In the genomic region with DNA sequence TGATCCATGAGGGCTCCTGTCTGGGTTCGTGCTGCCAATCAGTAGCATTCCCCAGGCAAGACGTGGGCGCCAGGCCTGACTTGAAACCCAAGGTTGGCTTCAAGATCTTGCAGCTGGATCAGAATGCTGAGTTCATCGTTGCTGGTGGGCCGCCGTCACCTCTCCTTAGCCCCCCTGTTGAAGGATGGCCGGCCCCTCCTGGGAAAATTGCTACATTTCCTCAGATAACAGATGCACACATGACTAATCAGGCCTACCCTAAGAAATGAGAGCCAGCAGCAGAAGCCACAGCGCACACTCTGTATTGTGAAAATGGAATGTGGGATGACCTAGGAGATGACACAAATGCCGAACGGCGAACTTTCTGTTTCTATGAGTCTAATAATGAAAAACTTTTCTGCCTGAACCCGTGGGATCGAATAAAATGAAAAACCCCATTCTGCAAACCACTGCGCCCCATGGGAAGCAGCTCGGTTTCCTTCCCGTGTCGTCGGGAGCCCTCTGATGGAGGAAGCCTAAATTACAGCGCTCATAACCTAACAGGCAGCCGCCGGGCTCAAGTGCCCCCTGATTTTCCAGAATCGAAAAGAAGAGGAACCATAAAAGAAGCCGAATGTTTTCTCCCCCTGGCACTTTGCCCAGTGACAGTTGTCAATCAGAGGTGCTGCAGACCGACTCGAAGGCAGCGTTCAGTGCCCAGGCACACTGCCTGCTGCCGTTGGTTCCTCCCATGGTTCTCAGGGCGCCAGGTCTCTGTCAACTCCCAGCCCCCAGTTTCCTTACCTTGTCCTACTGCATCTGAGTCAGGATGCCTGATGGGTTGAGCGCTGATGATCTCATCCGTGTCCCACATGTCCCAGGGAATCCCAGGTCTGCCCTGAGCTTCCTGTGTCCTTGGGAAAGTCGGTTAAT, we compare ENCODE assay signal across 1 cellular context.
A peak's percentile ranks its signal among the peaks of the same experiment; 100 is the strongest.
TF ChIP-seq lines count a peak whose summit lies in the region.

No MANE protein-coding gene starts in this region.

TF ChIP-seq in GM12878, 131 proteins besides CTCF, POLR2A, EP300 and RAD21 (continued from another document and continues in another):
- TF ChIP-seq, protein P1, sequence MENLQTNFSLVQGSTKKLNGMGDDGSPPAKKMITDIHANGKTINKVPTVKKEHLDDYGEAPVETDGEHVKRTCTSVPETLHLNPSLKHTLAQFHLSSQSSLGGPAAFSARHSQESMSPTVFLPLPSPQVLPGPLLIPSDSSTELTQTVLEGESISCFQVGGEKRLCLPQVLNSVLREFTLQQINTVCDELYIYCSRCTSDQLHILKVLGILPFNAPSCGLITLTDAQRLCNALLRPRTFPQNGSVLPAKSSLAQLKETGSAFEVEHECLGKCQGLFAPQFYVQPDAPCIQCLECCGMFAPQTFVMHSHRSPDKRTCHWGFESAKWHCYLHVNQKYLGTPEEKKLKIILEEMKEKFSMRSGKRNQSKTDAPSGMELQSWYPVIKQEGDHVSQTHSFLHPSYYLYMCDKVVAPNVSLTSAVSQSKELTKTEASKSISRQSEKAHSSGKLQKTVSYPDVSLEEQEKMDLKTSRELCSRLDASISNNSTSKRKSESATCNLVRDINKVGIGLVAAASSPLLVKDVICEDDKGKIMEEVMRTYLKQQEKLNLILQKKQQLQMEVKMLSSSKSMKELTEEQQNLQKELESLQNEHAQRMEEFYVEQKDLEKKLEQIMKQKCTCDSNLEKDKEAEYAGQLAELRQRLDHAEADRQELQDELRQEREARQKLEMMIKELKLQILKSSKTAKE (IDR thresholded peaks at IDR 0.05; ENCODE audit: low read depth, poor library complexity, severe bottlenecking), result peak; percentile 75
- TF ChIP-seq ESRRA (IDR thresholded peaks at IDR 0.05; ENCODE audit: low read length) (no peak), KAT2A (conservative IDR thresholded peaks at IDR 0.05; ENCODE audit: control insufficient read depth, low read depth, low read length) (no peak), YY1 (IDR thresholded peaks at IDR 0.05; ENCODE audit: low read depth, low read length) (peak; percentile 82), JUNB (IDR thresholded peaks at IDR 0.05) (peak; percentile 52), MYC (IDR thresholded peaks at IDR 0.05; ENCODE audit: insufficient read depth, insufficient read length, insufficient replicate concordance, low read length, severe bottlenecking) (no peak), PAX8 (IDR thresholded peaks at IDR 0.05) (no peak), NFYA (IDR thresholded peaks at IDR 0.05; ENCODE audit: borderline replicate concordance, low read depth, low read length) (no peak), NFIC (IDR thresholded peaks at IDR 0.05; ENCODE audit: low read depth, low read length) (no peak), SMC3 (IDR thresholded peaks at IDR 0.05; ENCODE audit: borderline replicate concordance, low read length) (peak; percentile 98), SMARCA5 (IDR thresholded peaks at IDR 0.05) (peak; percentile 8; the same call in 1 of the 2 replicates), CBFB (IDR thresholded peaks at IDR 0.05; ENCODE audit: low read depth) (0 out of 2 replicates have a peak, but pooled peaks have one; percentile 35), CREB1 (IDR thresholded peaks at IDR 0.05; ENCODE audit: low read depth) (peak; percentile 41; the same call in 1 of the 2 replicates), PML (IDR thresholded peaks at IDR 0.05; ENCODE audit: low read length) (no peak), IRF4 (IDR thresholded peaks at IDR 0.05; ENCODE audit: low read depth, low read length) (peak; percentile 35; the same call in 1 of the 2 replicates), IKZF1 (conservative IDR thresholded peaks at IDR 0.05) (peak; percentile 81), NR2F1 (conservative IDR thresholded peaks at IDR 0.05) (peak; percentile 82), POU2F2 (IDR thresholded peaks at IDR 0.05; ENCODE audit: borderline replicate concordance, low read depth, low read length) (peak; percentile 74; the same call in 1 of the 3 replicates), MXI1 (IDR thresholded peaks at IDR 0.05; ENCODE audit: low read depth, low read length) (peak; percentile 39), RAD51 (IDR thresholded peaks at IDR 0.05) (peak; percentile 31), BHLHE40 (IDR thresholded peaks at IDR 0.05; ENCODE audit: borderline replicate concordance in 1 of 2, low read depth in 2 of 2, low read length in 1 of 2) (peak in 1 of 2 experiments; percentile 46; a peak in 3 of 4 replicates), ATF7 (IDR thresholded peaks at IDR 0.05; ENCODE audit: low read depth) (0 out of 2 replicates have a peak, but pooled peaks have one; percentile 44), RUNX3 (IDR thresholded peaks at IDR 0.05; ENCODE audit: low read length) (peak; percentile 81), WRNIP1 (IDR thresholded peaks at IDR 0.05; ENCODE audit: borderline replicate concordance, low read depth, low read length) (peak; percentile 15; the same call in 1 of the 2 replicates), ZNF217 (IDR thresholded peaks at IDR 0.05) (no peak), ZNF207 (IDR thresholded peaks at IDR 0.05; ENCODE audit: borderline replicate concordance) (peak; percentile 44), TARDBP (IDR thresholded peaks at IDR 0.05; ENCODE audit: borderline replicate concordance) (no peak), STAT1 (conservative IDR thresholded peaks at IDR 0.05) (0 out of 2 replicates have a peak, but pooled peaks have one; percentile 51), EED (IDR thresholded peaks at IDR 0.05; ENCODE audit: low read depth) (peak; percentile 86), CHD2 (IDR thresholded peaks at IDR 0.05; ENCODE audit: borderline replicate concordance, low read depth, low read length) (0 out of 2 replicates have a peak, but pooled peaks have one; percentile 11), TAF1 (IDR thresholded peaks at IDR 0.05; ENCODE audit: borderline replicate concordance, low read depth, low read length) (no peak), CREM (IDR thresholded peaks at IDR 0.05; ENCODE audit: low read depth) (0 out of 2 replicates have a peak, but pooled peaks have one; percentile 22), FOXM1 (IDR thresholded peaks at IDR 0.05; ENCODE audit: low read depth, low read length) (peak; percentile 49; the same call in 1 of the 2 replicates), IKZF2 (IDR thresholded peaks at IDR 0.05) (peak; percentile 73 to 84; a peak in 3 of 4 replicates)
- TF ChIP-seq, protein P2, sequence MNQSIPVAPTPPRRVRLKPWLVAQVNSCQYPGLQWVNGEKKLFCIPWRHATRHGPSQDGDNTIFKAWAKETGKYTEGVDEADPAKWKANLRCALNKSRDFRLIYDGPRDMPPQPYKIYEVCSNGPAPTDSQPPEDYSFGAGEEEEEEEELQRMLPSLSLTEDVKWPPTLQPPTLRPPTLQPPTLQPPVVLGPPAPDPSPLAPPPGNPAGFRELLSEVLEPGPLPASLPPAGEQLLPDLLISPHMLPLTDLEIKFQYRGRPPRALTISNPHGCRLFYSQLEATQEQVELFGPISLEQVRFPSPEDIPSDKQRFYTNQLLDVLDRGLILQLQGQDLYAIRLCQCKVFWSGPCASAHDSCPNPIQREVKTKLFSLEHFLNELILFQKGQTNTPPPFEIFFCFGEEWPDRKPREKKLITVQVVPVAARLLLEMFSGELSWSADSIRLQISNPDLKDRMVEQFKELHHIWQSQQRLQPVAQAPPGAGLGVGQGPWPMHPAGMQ (IDR thresholded peaks at IDR 0.05; ENCODE audit: borderline replicate concordance), result no peak
- TF ChIP-seq, protein P3, sequence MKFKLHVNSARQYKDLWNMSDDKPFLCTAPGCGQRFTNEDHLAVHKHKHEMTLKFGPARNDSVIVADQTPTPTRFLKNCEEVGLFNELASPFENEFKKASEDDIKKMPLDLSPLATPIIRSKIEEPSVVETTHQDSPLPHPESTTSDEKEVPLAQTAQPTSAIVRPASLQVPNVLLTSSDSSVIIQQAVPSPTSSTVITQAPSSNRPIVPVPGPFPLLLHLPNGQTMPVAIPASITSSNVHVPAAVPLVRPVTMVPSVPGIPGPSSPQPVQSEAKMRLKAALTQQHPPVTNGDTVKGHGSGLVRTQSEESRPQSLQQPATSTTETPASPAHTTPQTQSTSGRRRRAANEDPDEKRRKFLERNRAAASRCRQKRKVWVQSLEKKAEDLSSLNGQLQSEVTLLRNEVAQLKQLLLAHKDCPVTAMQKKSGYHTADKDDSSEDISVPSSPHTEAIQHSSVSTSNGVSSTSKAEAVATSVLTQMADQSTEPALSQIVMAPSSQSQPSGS (IDR thresholded peaks at IDR 0.05; ENCODE audit: low read length), result no peak
- TF ChIP-seq, protein P4, sequence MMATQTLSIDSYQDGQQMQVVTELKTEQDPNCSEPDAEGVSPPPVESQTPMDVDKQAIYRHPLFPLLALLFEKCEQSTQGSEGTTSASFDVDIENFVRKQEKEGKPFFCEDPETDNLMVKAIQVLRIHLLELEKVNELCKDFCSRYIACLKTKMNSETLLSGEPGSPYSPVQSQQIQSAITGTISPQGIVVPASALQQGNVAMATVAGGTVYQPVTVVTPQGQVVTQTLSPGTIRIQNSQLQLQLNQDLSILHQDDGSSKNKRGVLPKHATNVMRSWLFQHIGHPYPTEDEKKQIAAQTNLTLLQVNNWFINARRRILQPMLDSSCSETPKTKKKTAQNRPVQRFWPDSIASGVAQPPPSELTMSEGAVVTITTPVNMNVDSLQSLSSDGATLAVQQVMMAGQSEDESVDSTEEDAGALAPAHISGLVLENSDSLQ (IDR thresholded peaks at IDR 0.05), result peak; percentile 58; the same call in 1 of the 2 replicates
- TF ChIP-seq, protein P5, sequence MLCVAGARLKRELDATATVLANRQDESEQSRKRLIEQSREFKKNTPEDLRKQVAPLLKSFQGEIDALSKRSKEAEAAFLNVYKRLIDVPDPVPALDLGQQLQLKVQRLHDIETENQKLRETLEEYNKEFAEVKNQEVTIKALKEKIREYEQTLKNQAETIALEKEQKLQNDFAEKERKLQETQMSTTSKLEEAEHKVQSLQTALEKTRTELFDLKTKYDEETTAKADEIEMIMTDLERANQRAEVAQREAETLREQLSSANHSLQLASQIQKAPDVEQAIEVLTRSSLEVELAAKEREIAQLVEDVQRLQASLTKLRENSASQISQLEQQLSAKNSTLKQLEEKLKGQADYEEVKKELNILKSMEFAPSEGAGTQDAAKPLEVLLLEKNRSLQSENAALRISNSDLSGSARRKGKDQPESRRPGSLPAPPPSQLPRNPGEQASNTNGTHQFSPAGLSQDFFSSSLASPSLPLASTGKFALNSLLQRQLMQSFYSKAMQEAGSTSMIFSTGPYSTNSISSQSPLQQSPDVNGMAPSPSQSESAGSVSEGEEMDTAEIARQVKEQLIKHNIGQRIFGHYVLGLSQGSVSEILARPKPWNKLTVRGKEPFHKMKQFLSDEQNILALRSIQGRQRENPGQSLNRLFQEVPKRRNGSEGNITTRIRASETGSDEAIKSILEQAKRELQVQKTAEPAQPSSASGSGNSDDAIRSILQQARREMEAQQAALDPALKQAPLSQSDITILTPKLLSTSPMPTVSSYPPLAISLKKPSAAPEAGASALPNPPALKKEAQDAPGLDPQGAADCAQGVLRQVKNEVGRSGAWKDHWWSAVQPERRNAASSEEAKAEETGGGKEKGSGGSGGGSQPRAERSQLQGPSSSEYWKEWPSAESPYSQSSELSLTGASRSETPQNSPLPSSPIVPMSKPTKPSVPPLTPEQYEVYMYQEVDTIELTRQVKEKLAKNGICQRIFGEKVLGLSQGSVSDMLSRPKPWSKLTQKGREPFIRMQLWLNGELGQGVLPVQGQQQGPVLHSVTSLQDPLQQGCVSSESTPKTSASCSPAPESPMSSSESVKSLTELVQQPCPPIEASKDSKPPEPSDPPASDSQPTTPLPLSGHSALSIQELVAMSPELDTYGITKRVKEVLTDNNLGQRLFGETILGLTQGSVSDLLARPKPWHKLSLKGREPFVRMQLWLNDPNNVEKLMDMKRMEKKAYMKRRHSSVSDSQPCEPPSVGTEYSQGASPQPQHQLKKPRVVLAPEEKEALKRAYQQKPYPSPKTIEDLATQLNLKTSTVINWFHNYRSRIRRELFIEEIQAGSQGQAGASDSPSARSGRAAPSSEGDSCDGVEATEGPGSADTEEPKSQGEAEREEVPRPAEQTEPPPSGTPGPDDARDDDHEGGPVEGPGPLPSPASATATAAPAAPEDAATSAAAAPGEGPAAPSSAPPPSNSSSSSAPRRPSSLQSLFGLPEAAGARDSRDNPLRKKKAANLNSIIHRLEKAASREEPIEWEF (IDR thresholded peaks at IDR 0.05; ENCODE audit: insufficient replicate concordance, low read depth, low read length), result peak; percentile 83
- TF ChIP-seq, protein P6, sequence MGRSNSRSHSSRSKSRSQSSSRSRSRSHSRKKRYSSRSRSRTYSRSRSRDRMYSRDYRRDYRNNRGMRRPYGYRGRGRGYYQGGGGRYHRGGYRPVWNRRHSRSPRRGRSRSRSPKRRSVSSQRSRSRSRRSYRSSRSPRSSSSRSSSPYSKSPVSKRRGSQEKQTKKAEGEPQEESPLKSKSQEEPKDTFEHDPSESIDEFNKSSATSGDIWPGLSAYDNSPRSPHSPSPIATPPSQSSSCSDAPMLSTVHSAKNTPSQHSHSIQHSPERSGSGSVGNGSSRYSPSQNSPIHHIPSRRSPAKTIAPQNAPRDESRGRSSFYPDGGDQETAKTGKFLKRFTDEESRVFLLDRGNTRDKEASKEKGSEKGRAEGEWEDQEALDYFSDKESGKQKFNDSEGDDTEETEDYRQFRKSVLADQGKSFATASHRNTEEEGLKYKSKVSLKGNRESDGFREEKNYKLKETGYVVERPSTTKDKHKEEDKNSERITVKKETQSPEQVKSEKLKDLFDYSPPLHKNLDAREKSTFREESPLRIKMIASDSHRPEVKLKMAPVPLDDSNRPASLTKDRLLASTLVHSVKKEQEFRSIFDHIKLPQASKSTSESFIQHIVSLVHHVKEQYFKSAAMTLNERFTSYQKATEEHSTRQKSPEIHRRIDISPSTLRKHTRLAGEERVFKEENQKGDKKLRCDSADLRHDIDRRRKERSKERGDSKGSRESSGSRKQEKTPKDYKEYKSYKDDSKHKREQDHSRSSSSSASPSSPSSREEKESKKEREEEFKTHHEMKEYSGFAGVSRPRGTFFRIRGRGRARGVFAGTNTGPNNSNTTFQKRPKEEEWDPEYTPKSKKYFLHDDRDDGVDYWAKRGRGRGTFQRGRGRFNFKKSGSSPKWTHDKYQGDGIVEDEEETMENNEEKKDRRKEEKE (IDR thresholded peaks at IDR 0.05), result no peak
- TF ChIP-seq, protein P7, sequence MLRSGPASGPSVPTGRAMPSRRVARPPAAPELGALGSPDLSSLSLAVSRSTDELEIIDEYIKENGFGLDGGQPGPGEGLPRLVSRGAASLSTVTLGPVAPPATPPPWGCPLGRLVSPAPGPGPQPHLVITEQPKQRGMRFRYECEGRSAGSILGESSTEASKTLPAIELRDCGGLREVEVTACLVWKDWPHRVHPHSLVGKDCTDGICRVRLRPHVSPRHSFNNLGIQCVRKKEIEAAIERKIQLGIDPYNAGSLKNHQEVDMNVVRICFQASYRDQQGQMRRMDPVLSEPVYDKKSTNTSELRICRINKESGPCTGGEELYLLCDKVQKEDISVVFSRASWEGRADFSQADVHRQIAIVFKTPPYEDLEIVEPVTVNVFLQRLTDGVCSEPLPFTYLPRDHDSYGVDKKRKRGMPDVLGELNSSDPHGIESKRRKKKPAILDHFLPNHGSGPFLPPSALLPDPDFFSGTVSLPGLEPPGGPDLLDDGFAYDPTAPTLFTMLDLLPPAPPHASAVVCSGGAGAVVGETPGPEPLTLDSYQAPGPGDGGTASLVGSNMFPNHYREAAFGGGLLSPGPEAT (IDR thresholded peaks at IDR 0.05; ENCODE audit: low read depth), result peak; percentile 78
